8 cellular contexts compared by ENCODE assay signal in the genomic region with DNA sequence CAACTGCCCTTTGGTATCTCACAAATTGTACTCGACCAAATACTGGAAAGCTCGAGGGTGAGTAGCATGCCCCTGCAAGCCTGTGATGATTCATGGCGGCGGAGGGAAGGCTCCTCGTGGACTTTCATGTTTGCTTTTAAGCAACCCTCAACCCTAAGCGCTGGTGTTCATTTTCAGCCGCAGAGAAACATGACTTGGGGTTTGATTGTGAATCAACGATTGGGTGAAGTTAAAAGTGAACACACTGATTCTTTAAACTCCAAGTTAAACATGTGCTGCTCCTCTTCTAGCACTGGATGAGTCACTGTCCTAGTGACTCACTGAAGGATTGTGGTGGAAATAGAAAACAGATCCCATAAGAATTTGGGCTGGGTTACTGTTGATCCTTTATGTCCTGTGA. TPM values are rescaled to one million over a fixed set of nuclear protein-coding genes. Genes with fewer than 3 reads are reported as not detected.
DNase-seq lines count a peak whose midpoint lies in the region; ATAC-seq, FAIRE-seq and TF ChIP-seq lines count a peak whose summit lies in the region.

No MANE protein-coding gene starts in this region.

- no peak overlapping the region for H4K8ac ChIP-seq in neuronal stem cell (ENCODE audit: low read depth, low read length)

- no peak overlapping the region for H3K4me2 ChIP-seq in neuronal stem cell (ENCODE audit: insufficient read depth, low read length, poor library complexity, severe bottlenecking)

- H3K4ac ChIP-seq in neuronal stem cell (ENCODE audit: low read length) = no peak overlapping the region

- H2AK5ac ChIP-seq in neuronal stem cell (ENCODE audit: low read depth, low read length) = no peak overlapping the region

- CTCF ChIA-PET in BJ (lab: Yijun Ruan, JAX) = interaction anchor here (1.3 to 1.9 kb wide), 3 partner anchors 29 to 1506 kb away, joined by 4 to 8 read pairs (median 4); no protein-coding TSS in a partner anchor

- WGBS in neuronal stem cell (ENCODE audit: extremely low coverage in 2 of 2, insufficient read length in 2 of 2, insufficient replicate concordance in 1 of 2), 2 donors = no CpG with 5 or more reads among the region's 8 CpGs

- no peak overlapping the region for H3K27ac ChIP-seq in neuronal stem cell (replicated peaks; ENCODE audit: low read length)

- peak; percentile 94 for FAIRE-seq in HTR-8/SVneo (lab: Jason Lieb, UNC)

- ATAC-seq in GM21529 (IDR thresholded peaks at IDR 0.05; ENCODE audit: unreplicated experiment) = no peak

- H3K14ac ChIP-seq in neuronal stem cell (ENCODE audit: low read length) = no peak overlapping the region

- H4K91ac ChIP-seq in neuronal stem cell (ENCODE audit: low read depth, low read length, poor library complexity) = no peak overlapping the region

- no peak overlapping the region for H3K9ac ChIP-seq in neuronal stem cell (ENCODE audit: low read depth, low read length, poor library complexity)

- H3K79me1 ChIP-seq in neuronal stem cell (ENCODE audit: low read depth, low read length) = no peaks in the 10 kb centered on the region

- no peak overlapping the region for H2BK12ac ChIP-seq in neuronal stem cell (ENCODE audit: low read length)

- no peak overlapping the region for H2BK120ac ChIP-seq in neuronal stem cell (ENCODE audit: low read depth, low read length)

- H3K36me3 ChIP-seq in BJ (ENCODE audit: control insufficient read depth, insufficient read depth, low read length) = 0 out of 2 replicates have a peak, but pooled peaks cover 3% of the 10 kb centered on the region
- H3K36me3 ChIP-seq in neuronal stem cell (replicated peaks in 1 of 2; ENCODE audit: control insufficient read depth in 2 of 2, insufficient read depth in 2 of 2, low read length in 2 of 2) = no peaks in the 10 kb centered on the region

- H3K4me3 ChIP-seq in BJ (ENCODE audit: low read depth, low read length) = no peak overlapping the region
- no peak overlapping the region for H3K4me3 ChIP-seq in astrocyte of the spinal cord (ENCODE audit: low read depth, low read length)
- H3K4me3 ChIP-seq in neuronal stem cell (ENCODE audit: low read length in 2 of 2) = no peak overlapping the region

- H3K9me3 ChIP-seq in neuronal stem cell (replicated peaks in 1 of 2; ENCODE audit: control insufficient read depth in 2 of 2, insufficient read depth in 1 of 2, low read depth in 1 of 2, low read length in 2 of 2) = peaks cover 0 to 1% of the 10 kb centered on the region in 2 donors

- no peak overlapping the region for H2BK5ac ChIP-seq in neuronal stem cell (ENCODE audit: low read length)

- H2BK15ac ChIP-seq in neuronal stem cell (ENCODE audit: low read length) = no peak overlapping the region

- H3K4me1 ChIP-seq in neuronal stem cell (ENCODE audit: control insufficient read depth in 2 of 2, insufficient read depth in 1 of 2, low read depth in 1 of 2, low read length in 2 of 2) = no peaks in the 10 kb centered on the region

- DNase-seq in BJ (ENCODE audit: low read depth) = peak; percentile 97
- DNase-seq in HTR-8/SVneo (ENCODE audit: insufficient read length, low spot score) = peak; percentile 78
- DNase-seq in astrocyte of the spinal cord (ENCODE audit: low read depth, low spot score) = peak; percentile 99
- no peak for DNase-seq in neuronal stem cell (ENCODE audit: low spot score)
- no peak for DNase-seq in GM13977 (ENCODE audit: low spot score)
- no peak for DNase-seq in NCI-H82 treated with DMSO at 0.1 percent for 48 hours (lab: John Stamatoyannopoulos, UW; ENCODE audit: unreplicated experiment)
- no peak for DNase-seq in AML-193 (lab: John Stamatoyannopoulos, UW)

- POLR2A ChIA-PET in BJ (lab: Charles Lee) = no interaction called here

- in situ Hi-C loops in astrocyte of the spinal cord (cut with HindIII; ENCODE audit: low sequenced_read_pairs) = no loop called here
- in situ Hi-C loops in GM13977 (cut with MboI; ENCODE audit: low pct_unique_long_range_greater_than_20kb, low sequenced_read_pairs, unreplicated experiment) = no loop called here

- no peak overlapping the region for H3K23ac ChIP-seq in neuronal stem cell (ENCODE audit: low read depth, low read length, poor library complexity)

- H2AFZ ChIP-seq in neuronal stem cell (ENCODE audit: low read length) = peak overlapping the region; percentile 40

- H3K18ac ChIP-seq in neuronal stem cell (ENCODE audit: low read length) = no peak overlapping the region

- TF ChIP-seq CTCF in BJ (IDR thresholded peaks at IDR 0.05; ENCODE audit: insufficient read depth, low read depth, low read length) = no peak
- TF ChIP-seq CTCF in astrocyte of the spinal cord (IDR thresholded peaks at IDR 0.05; ENCODE audit: low read depth, low read length) = no peak
- no peak for TF ChIP-seq CTCF in GM13977 (IDR thresholded peaks at IDR 0.05; ENCODE audit: extremely low read depth, insufficient read depth, missing control alignments)

- H3K27me3 ChIP-seq in BJ (ENCODE audit: control insufficient read depth, insufficient read depth, low read length) = no peaks in the 10 kb centered on the region
- H3K27me3 ChIP-seq in neuronal stem cell (ENCODE audit: control insufficient read depth in 3 of 3, insufficient read depth in 3 of 3, low read depth in 1 of 3, low read length in 3 of 3) = no peaks in the 10 kb centered on the region

RNA-seq across cellular contexts. Expression of a gene that starts 8.3 kb away (rescaled TPM):
- polyA plus RNA-seq in BJ (2011; rRNA removed) = 14.7 and 29.4 TPM in 2 replicates
- polyA minus RNA-seq in BJ (2011; rRNA and poly(A)+ RNA removed) = 10.3 and 10.4 TPM in 2 replicates
- 0.24 TPM for polyA plus RNA-seq in neuronal stem cell (2013, experiment 1 of 2)
- 0.26 TPM for polyA plus RNA-seq in neuronal stem cell (2013, experiment 2 of 2)

RNA-seq across cellular contexts. Expression of a gene that starts 50.5 kb away (rescaled TPM):
- polyA plus RNA-seq in BJ (2011; rRNA removed) = 13.2 and 21.2 TPM in 2 replicates
- 11.0 and 12.8 TPM in 2 replicates for polyA minus RNA-seq in BJ (2011; rRNA and poly(A)+ RNA removed)
- polyA plus RNA-seq in neuronal stem cell (2013, experiment 1 of 2) = 7.9 TPM
- polyA plus RNA-seq in neuronal stem cell (2013, experiment 2 of 2) = 8.0 TPM

Comparison
In these comparisons a context has a peak if more than half of its experiments do, and no peak if none do; other contexts are left out.
1. DNase-seq: peak in BJ (single experiment), HTR-8/SVneo (single experiment) and astrocyte of the spinal cord (single experiment); none in neuronal stem cell (single experiment), GM13977 (single experiment), NCI-H82 treated with DMSO at 0.1 percent for 48 hours (single experiment) and AML-193 (0 of 2).